34 cellular contexts compared by ENCODE assay signal in genomic region chr16:13419589-13419988, GRCh38.
"Had no signal": no experiment of that assay in that cellular context is flagged by ENCODE, and none has a peak within 500 bp of the region (broad histone marks: within the 10 kb centered on the region; RNA-seq: fewer than 3 reads in every experiment).

No MANE protein-coding gene starts in this region.

- H3K4me3 ChIP-seq: adrenal gland, cardiac muscle cell, colonic mucosa had no signal

- H3K9me3 ChIP-seq: adrenal gland, colonic mucosa had no signal

- H3K27ac ChIP-seq: adrenal gland, cardiac muscle cell, colonic mucosa, VCaP had no signal

- H3K36me3 ChIP-seq: adrenal gland, cardiac muscle cell, colonic mucosa had no signal

- H3K27me3 ChIP-seq: adrenal gland, cardiac muscle cell, colonic mucosa had no signal

- FAIRE-seq: astrocyte, bronchial epithelial cell, TTC549 had no signal

- H3K4me1 ChIP-seq: adrenal gland, colonic mucosa had no signal

- DNase-seq: activated B cell treated with CpG ODN at 0.5 μM for 24 hours; activated CD4-positive, alpha-beta memory T cell treated with anti-CD3 and anti-CD28 coated beads for 36 hours; activated CD4-positive, alpha-beta T cell treated with anti-CD3 and anti-CD28 coated beads for 4 hours; activated CD4-positive, alpha-beta T cell treated with anti-CD3 and anti-CD28 coated beads, Interleukin-2, amount 10 ng/mL, durations not matched to agents 24 days and 14 days; activated CD4-positive, alpha-beta T cell treated with anti-CD3 and anti-CD28 coated beads, Interleukin-2, amount 50 U/mL, for 1 hour; activated CD4-positive, alpha-beta T cell treated with anti-CD3 and anti-CD28 coated beads, Interleukin-2, amount 50 U/mL, for 4 hours; activated CD4-positive, CD25-positive, alpha-beta regulatory T cell treated with anti-CD3 and anti-CD28 coated beads, Interleukin-2, amount 50 U/mL, for 72 hours; activated CD8-positive, alpha-beta memory T cell treated with anti-CD3 and anti-CD28 coated beads, Interleukin-2, amount 50 U/mL, for 4 hours; activated CD8-positive, alpha-beta T cell treated with anti-CD3 and anti-CD28 coated beads for 36 hours; activated effector memory CD4-positive, alpha-beta T cell treated with anti-CD3 and anti-CD28 coated beads, Interleukin-2, amount 50 U/mL, for 16 hours; activated gamma-delta T cell treated with Interleukin-2 at 50 U/mL for 16 hours; activated naive CD4-positive, alpha-beta T cell; activated naive CD4-positive, alpha-beta T cell treated with anti-CD3 and anti-CD28 coated beads for 36 hours; activated naive CD4-positive, alpha-beta T cell treated with anti-CD3 and anti-CD28 coated beads, Interleukin-2, amount 50 U/mL, for 16 hours; activated naive CD8-positive, alpha-beta T cell treated with anti-CD3 and anti-CD28 coated beads for 36 hours; activated T-cell treated with anti-CD3 and anti-CD28 coated beads for 4 hours; activated T-cell treated with anti-CD3 and anti-CD28 coated beads, Interleukin-2, amount 50 U/mL, for 1 hour; activated T-cell treated with anti-CD3 and anti-CD28 coated beads, Interleukin-2, amount 50 U/mL, for 4 hours; activated T-cell treated with anti-CD3 and anti-CD28 coated beads, Interleukin-2, amount 50 U/mL, for 72 hours; adrenal gland; amniotic stem cell; aorta; caudate nucleus; cerebellar nuclear complex; colonic mucosa; T-helper 2 cell; T-helper 9 cell had no signal

- ATAC-seq: activated CD8-positive, alpha-beta T cell treated with anti-CD3 and anti-CD28 coated beads for 36 hours; activated naive CD4-positive, alpha-beta T cell treated with anti-CD3 and anti-CD28 coated beads, Interleukin-2, amount 50 U/mL, for 72 hours; activated T-cell treated with anti-CD3 and anti-CD28 coated beads, Interleukin-2, amount 50 U/mL, for 4 hours; activated T-cell treated with anti-CD3 and anti-CD28 coated beads, Interleukin-2, amount 50 U/mL, for 72 hours; activated T-helper 17 cell treated with anti-CD3 and anti-CD28 coated beads, Interleukin-2, amount 50 U/mL, for 72 hours had no signal
